19 cellular contexts compared by ENCODE assay signal in genomic region chr1:18936814-18937481, GRCh38. TPM values are rescaled to one million over a fixed set of nuclear protein-coding genes. Genes with fewer than 3 reads are reported as not detected.
DNase-seq lines count a peak whose midpoint lies in the region; ATAC-seq lines count a peak whose summit lies in the region.
"Had no signal": no experiment of that assay in that cellular context is flagged by ENCODE, and none has a peak within 500 bp of the region (broad histone marks: within the 10 kb centered on the region; RNA-seq: fewer than 3 reads in every experiment).

No MANE protein-coding gene starts in this region.

- no peaks in the 10 kb centered on the region for H3K27me3 Mint-ChIP-seq in activated CD4-positive, alpha-beta T cell treated with anti-CD3 and anti-CD28 coated beads for 36 hours
- no peaks in the 10 kb centered on the region for H3K27me3 Mint-ChIP-seq in central memory CD8-positive, alpha-beta T cell
- H3K27me3 Mint-ChIP-seq in naive thymus-derived CD4-positive, alpha-beta T cell: no peaks in the 10 kb centered on the region
- H3K27me3 Mint-ChIP-seq: IgD-negative memory B cell had no signal

- no peaks in the 10 kb centered on the region for H3K36me3 ChIP-seq in naive thymus-derived CD4-positive, alpha-beta T cell (ENCODE audit: control insufficient read depth in 2 of 3, insufficient read depth in 3 of 3, low read length in 3 of 3)
- H3K36me3 ChIP-seq: neutrophil, upper lobe of right lung had no signal

- CTCF ChIA-PET in activated CD4-positive, alpha-beta T cell treated with anti-CD3 and anti-CD28 coated beads for 36 hours (lab: Charles Lee): interaction anchor here (1.3 kb wide), 1 partner anchor 15 kb away, joined by 3 read pairs; no protein-coding TSS in a partner anchor
- CTCF ChIA-PET in naive thymus-derived CD4-positive, alpha-beta T cell (lab: Charles Lee): no interaction called here

- H3K4me1 Mint-ChIP-seq in activated CD4-positive, alpha-beta T cell treated with anti-CD3 and anti-CD28 coated beads for 36 hours: peaks cover 78% of the 10 kb centered on the region
- H3K4me1 Mint-ChIP-seq in central memory CD8-positive, alpha-beta T cell: peaks cover 73% of the 10 kb centered on the region
- peaks cover 32 to 77% (median 73%) of the 10 kb centered on the region in 7 donors for H3K4me1 Mint-ChIP-seq in naive thymus-derived CD4-positive, alpha-beta T cell

- no peaks in the 10 kb centered on the region for H3K9me3 Mint-ChIP-seq in activated CD4-positive, alpha-beta T cell treated with anti-CD3 and anti-CD28 coated beads for 36 hours (ENCODE audit: low read depth)
- no peaks in the 10 kb centered on the region for H3K9me3 Mint-ChIP-seq in central memory CD8-positive, alpha-beta T cell
- no peaks in the 10 kb centered on the region for H3K9me3 Mint-ChIP-seq in naive thymus-derived CD4-positive, alpha-beta T cell
- H3K9me3 Mint-ChIP-seq: GM23338; IgD-negative memory B cell; T-helper 1 cell treated with Interleukin-12 subunit alpha and Interleukin-12 subunit beta and Interleukin-4 antibody, amounts not matched to agents 30 μg/mL and 1 μg/mL, for 36 hours had no signal

- intact Hi-C loops in activated CD4-positive, alpha-beta T cell treated with anti-CD3 and anti-CD28 coated beads for 36 hours (cut with DNase I, micrococcal nuclease): no loop called here
- intact Hi-C loops in naive thymus-derived CD4-positive, alpha-beta T cell (cut with micrococcal nuclease): no loop called here

- ATAC-seq in activated CD4-positive, alpha-beta T cell treated with anti-CD3 and anti-CD28 coated beads for 36 hours: no peak
- ATAC-seq in central memory CD8-positive, alpha-beta T cell (replicated peaks; ENCODE audit: extremely low read depth, poor library complexity, severe bottlenecking): no peak
- ATAC-seq in naive thymus-derived CD4-positive, alpha-beta T cell: no peak
- no peak for ATAC-seq in HG03342 (IDR thresholded peaks at IDR 0.05; ENCODE audit: unreplicated experiment)
- ATAC-seq: GM12878, GM23338, upper lobe of right lung had no signal

- POLR2A ChIA-PET in activated CD4-positive, alpha-beta T cell treated with anti-CD3 and anti-CD28 coated beads for 36 hours (lab: Charles Lee): interaction anchor here (0.6 to 1.3 kb wide), 3 partner anchors 8 to 74 kb away, joined by 3 to 5 read pairs (median 5); no protein-coding TSS in a partner anchor
- POLR2A ChIA-PET in naive thymus-derived CD4-positive, alpha-beta T cell (lab: Charles Lee): interaction anchor here (0.7 to 2.4 kb wide), 2 partner anchors 10 to 14 kb away, joined by 3 to 10 read pairs; no protein-coding TSS in a partner anchor

- H3K4me3 ChIP-seq in naive thymus-derived CD4-positive, alpha-beta T cell (ENCODE audit: low read length): no peak overlapping the region
- H3K4me3 ChIP-seq: GM12878, GM23338, upper lobe of right lung had no signal

- peaks cover 47% of the 10 kb centered on the region in 2 donors for H3K4me1 ChIP-seq in naive thymus-derived CD4-positive, alpha-beta T cell (ENCODE audit: control insufficient read depth in 2 of 2, insufficient read depth in 2 of 2, low read length in 2 of 2)

- H3K9me3 ChIP-seq in naive thymus-derived CD4-positive, alpha-beta T cell (ENCODE audit: control insufficient read depth in 2 of 3, low read length in 3 of 3): no peaks in the 10 kb centered on the region
- H3K9me3 ChIP-seq: neutrophil, upper lobe of right lung had no signal

- peak overlapping the region; percentile 43 for H3K27ac Mint-ChIP-seq in activated CD4-positive, alpha-beta T cell treated with anti-CD3 and anti-CD28 coated beads for 36 hours
- H3K27ac Mint-ChIP-seq in central memory CD8-positive, alpha-beta T cell (ENCODE audit: low read depth): peak overlapping the region; percentile 77
- H3K27ac Mint-ChIP-seq in naive thymus-derived CD4-positive, alpha-beta T cell: peak overlapping the region; percentile 43 to 85 (median 79)
- H3K27ac Mint-ChIP-seq: GM23338; T-helper 1 cell treated with Interleukin-12 subunit alpha and Interleukin-12 subunit beta and Interleukin-4 antibody, amounts not matched to agents 30 μg/mL and 1 μg/mL, for 36 hours had no signal

- H3K27me3 ChIP-seq in naive thymus-derived CD4-positive, alpha-beta T cell (ENCODE audit: control insufficient read depth in 2 of 2, insufficient read depth in 2 of 2, low read length in 2 of 2): no peaks in the 10 kb centered on the region
- H3K27me3 ChIP-seq: neutrophil, upper lobe of right lung had no signal

- no peak overlapping the region for H3K27ac ChIP-seq in naive thymus-derived CD4-positive, alpha-beta T cell (ENCODE audit: low read depth, low read length)
- H3K27ac ChIP-seq: neutrophil, upper lobe of right lung had no signal

- no peak for DNase-seq in activated CD4-positive, alpha-beta T cell treated with anti-CD3 and anti-CD28 coated beads for 36 hours
- DNase-seq in activated CD4-positive, alpha-beta T cell treated with anti-CD3 and anti-CD28 coated beads for 4 hours: no peak
- peak; percentile 84 for DNase-seq in M059J (ENCODE audit: low read depth)
- no peak for DNase-seq in central memory CD8-positive, alpha-beta T cell (ENCODE audit: low spot score in 2 of 2)
- no peak for DNase-seq in naive thymus-derived CD4-positive, alpha-beta T cell
- no peak for DNase-seq in KG1 (lab: John Stamatoyannopoulos, UW)
- no peak for DNase-seq in GOT3 (lab: John Stamatoyannopoulos, UW)
- DNase-seq: activated CD4-positive, CD25-positive, alpha-beta regulatory T cell treated with anti-CD3 and anti-CD28 coated beads, Interleukin-2, amount 50 U/mL, for 72 hours; EL; foreskin melanocyte; NCI-H1048; stimulated activated CD4-positive, alpha-beta T cell treated with anti-CD3 and anti-CD28 coated beads, Interleukin-4, amount 100 ng/mL, for 4 hours; upper lobe of right lung had no signal

- H3K4me3 Mint-ChIP-seq in activated CD4-positive, alpha-beta T cell treated with anti-CD3 and anti-CD28 coated beads for 36 hours: no peak overlapping the region
- H3K4me3 Mint-ChIP-seq in central memory CD8-positive, alpha-beta T cell: no peak overlapping the region
- no peak overlapping the region for H3K4me3 Mint-ChIP-seq in naive thymus-derived CD4-positive, alpha-beta T cell
- H3K4me3 Mint-ChIP-seq: GM23338; IgD-negative memory B cell; T-helper 1 cell treated with Interleukin-12 subunit alpha and Interleukin-12 subunit beta and Interleukin-4 antibody, amounts not matched to agents 30 μg/mL and 1 μg/mL, for 36 hours had no signal

- H3K36me3 Mint-ChIP-seq in activated CD4-positive, alpha-beta T cell treated with anti-CD3 and anti-CD28 coated beads for 36 hours (ENCODE audit: low read depth): peaks cover 3% of the 10 kb centered on the region
- peaks cover 16% of the 10 kb centered on the region for H3K36me3 Mint-ChIP-seq in central memory CD8-positive, alpha-beta T cell (ENCODE audit: insufficient read depth)
- H3K36me3 Mint-ChIP-seq in naive thymus-derived CD4-positive, alpha-beta T cell: peaks cover 0 to 3% (median 0%) of the 10 kb centered on the region in 5 donors

RNA-seq across cellular contexts. Expression of gene IFFO2, which starts 19.5 kb away (rescaled TPM):
- 10 to 100 TPM; 48.3 to 62.7 TPM for total RNA-seq in activated CD4-positive, alpha-beta T cell treated with anti-CD3 and anti-CD28 coated beads for 36 hours
- 6.7 and 13.2 TPM in 2 replicates for total RNA-seq in M059J (2014; rRNA removed; shearing (Covaris generic))
- total RNA-seq in naive thymus-derived CD4-positive, alpha-beta T cell: 10 to 100 TPM; 20.5 to 57.1 (median 28.2) TPM
- 1 to 10 TPM; 1.1 to 2.7 TPM for polyA plus RNA-seq in naive thymus-derived CD4-positive, alpha-beta T cell

RNA-seq across cellular contexts. Expression of gene ALDH4A1, which starts 34.6 kb away (rescaled TPM):
- 1 to 10 TPM; 4.4 to 5.8 TPM for total RNA-seq in activated CD4-positive, alpha-beta T cell treated with anti-CD3 and anti-CD28 coated beads for 36 hours
- total RNA-seq in M059J (2014; rRNA removed; shearing (Covaris generic)): 5.8 and 14.8 TPM in 2 replicates
- total RNA-seq in naive thymus-derived CD4-positive, alpha-beta T cell: 1 to 10 TPM; 1.3 to 3.2 (median 1.6) TPM
- 1 to 10 TPM in 1 of 2 donors, under 1 TPM in 1; 0.94 to 1.3 TPM for polyA plus RNA-seq in naive thymus-derived CD4-positive, alpha-beta T cell
